In the genomic region with DNA sequence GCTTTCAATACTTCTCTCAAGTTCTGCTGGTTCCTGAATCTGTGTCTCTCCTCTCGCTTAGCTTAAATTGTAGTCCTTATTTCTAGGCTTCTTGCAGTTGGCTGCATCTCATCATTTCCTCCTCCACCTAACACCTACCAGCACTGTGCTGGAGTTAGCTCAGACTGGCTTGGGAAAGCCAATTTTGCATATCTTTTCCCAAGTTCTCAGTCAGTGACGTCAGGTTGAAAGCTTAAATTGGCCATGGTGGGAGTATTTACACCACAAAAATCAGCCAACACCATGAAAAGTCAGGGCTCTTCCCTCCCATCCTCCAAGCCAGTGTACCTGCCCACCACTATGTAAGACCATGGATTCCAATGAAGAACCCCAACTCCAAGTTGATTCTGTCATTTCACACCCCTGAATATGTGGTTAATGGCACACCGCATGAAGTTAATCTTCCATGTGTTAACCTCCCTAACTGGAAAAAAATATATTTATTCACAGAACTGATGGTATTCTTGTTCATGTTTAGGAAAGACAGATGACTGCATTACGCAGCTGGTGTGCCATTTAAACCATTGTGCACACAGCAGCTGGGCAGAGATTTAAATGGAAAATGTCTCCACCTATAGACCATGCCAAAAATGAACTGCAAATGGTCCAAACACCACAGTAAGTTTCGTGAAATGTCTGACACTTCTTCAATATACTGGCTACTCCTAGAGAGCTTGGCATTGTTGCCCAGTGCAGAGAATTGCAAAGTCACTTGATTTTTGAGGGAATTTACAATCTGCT, we compare ENCODE assay signal across 2 cellular contexts.
A peak's percentile ranks its signal among the peaks of the same experiment; 100 is the strongest.
TF ChIP-seq lines count a peak whose summit lies in the region.

No MANE protein-coding gene starts in this region.

TF ChIP-seq in HepG2, 621 proteins besides CTCF, POLR2A, EP300 and RAD21:
- TF ChIP-seq SATB2 (CRISPR knock-in tag; IDR thresholded peaks at IDR 0.05) = no peak
- TF ChIP-seq KAT2B (IDR thresholded peaks at IDR 0.05; ENCODE audit: borderline replicate concordance, low read depth, low read length) = no peak
- no peak for TF ChIP-seq RAD51 (IDR thresholded peaks at IDR 0.05; ENCODE audit: borderline replicate concordance)
- TF ChIP-seq ZNF317 (CRISPR knock-in tag; IDR thresholded peaks at IDR 0.05) = peak; percentile 98
- TF ChIP-seq MAFG (CRISPR knock-in tag; IDR thresholded peaks at IDR 0.05) = no peak
- peak; percentile 73 for TF ChIP-seq CREB1 (IDR thresholded peaks at IDR 0.05)
- TF ChIP-seq CREB1 (CRISPR knock-in tag; IDR thresholded peaks at IDR 0.05) = no peak
- TF ChIP-seq SMYD3 (CRISPR knock-in tag; IDR thresholded peaks at IDR 0.05) = no peak
- peak; percentile 39 for TF ChIP-seq STAG1 (CRISPR knock-in tag; IDR thresholded peaks at IDR 0.05)
- no peak for TF ChIP-seq KMT2B (CRISPR knock-in tag; IDR thresholded peaks at IDR 0.05)
- no peak for TF ChIP-seq MBNL3 (CRISPR knock-in tag; conservative IDR thresholded peaks at IDR 0.05)
TF ChIP-seq in HepG2: peak in this region for 3.

TF ChIP-seq in K562, 482 proteins besides CTCF, POLR2A, EP300 and RAD21:
- TF ChIP-seq ZNF121 (CRISPR knock-in tag; conservative IDR thresholded peaks at IDR 0.05) (no peak), SMAD1 (IDR thresholded peaks at IDR 0.05; ENCODE audit: low read depth, low read length, partially characterized antibody) (no peak), KLF16 (IDR thresholded peaks at IDR 0.05) (no peak), JUNB (CRISPR knock-in tag; conservative IDR thresholded peaks at IDR 0.05) (no peak), ZNF311 (CRISPR knock-in tag; IDR thresholded peaks at IDR 0.05) (no peak), BRCA1 (IDR thresholded peaks at IDR 0.05) (no peak), BRCA1 (CRISPR knock-in tag; IDR thresholded peaks at IDR 0.05) (no peak), FOXK2 (conservative IDR thresholded peaks at IDR 0.05 in 1 of 2, IDR thresholded peaks at IDR 0.05 in 1 of 2; ENCODE audit: low read depth in 2 of 2) (no peak), NONO (IDR thresholded peaks at IDR 0.05; ENCODE audit: low read depth in 2 of 2, low read length in 1 of 2) (no peak)
- TF ChIP-seq, protein P1, sequence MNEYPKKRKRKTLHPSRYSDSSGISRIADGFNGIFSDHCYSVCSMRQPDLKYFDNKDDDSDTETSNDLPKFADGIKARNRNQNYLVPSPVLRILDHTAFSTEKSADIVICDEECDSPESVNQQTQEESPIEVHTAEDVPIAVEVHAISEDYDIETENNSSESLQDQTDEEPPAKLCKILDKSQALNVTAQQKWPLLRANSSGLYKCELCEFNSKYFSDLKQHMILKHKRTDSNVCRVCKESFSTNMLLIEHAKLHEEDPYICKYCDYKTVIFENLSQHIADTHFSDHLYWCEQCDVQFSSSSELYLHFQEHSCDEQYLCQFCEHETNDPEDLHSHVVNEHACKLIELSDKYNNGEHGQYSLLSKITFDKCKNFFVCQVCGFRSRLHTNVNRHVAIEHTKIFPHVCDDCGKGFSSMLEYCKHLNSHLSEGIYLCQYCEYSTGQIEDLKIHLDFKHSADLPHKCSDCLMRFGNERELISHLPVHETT (CRISPR knock-in tag; conservative IDR thresholded peaks at IDR 0.05 in 1 of 2, IDR thresholded peaks at IDR 0.05 in 1 of 2) = no peak
- TF ChIP-seq, protein P2, sequence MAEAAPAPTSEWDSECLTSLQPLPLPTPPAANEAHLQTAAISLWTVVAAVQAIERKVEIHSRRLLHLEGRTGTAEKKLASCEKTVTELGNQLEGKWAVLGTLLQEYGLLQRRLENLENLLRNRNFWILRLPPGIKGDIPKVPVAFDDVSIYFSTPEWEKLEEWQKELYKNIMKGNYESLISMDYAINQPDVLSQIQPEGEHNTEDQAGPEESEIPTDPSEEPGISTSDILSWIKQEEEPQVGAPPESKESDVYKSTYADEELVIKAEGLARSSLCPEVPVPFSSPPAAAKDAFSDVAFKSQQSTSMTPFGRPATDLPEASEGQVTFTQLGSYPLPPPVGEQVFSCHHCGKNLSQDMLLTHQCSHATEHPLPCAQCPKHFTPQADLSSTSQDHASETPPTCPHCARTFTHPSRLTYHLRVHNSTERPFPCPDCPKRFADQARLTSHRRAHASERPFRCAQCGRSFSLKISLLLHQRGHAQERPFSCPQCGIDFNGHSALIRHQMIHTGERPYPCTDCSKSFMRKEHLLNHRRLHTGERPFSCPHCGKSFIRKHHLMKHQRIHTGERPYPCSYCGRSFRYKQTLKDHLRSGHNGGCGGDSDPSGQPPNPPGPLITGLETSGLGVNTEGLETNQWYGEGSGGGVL (CRISPR knock-in tag; IDR thresholded peaks at IDR 0.05) = no peak
